Comparison of ENCODE assay signal across 1 cellular context in the genomic region with DNA sequence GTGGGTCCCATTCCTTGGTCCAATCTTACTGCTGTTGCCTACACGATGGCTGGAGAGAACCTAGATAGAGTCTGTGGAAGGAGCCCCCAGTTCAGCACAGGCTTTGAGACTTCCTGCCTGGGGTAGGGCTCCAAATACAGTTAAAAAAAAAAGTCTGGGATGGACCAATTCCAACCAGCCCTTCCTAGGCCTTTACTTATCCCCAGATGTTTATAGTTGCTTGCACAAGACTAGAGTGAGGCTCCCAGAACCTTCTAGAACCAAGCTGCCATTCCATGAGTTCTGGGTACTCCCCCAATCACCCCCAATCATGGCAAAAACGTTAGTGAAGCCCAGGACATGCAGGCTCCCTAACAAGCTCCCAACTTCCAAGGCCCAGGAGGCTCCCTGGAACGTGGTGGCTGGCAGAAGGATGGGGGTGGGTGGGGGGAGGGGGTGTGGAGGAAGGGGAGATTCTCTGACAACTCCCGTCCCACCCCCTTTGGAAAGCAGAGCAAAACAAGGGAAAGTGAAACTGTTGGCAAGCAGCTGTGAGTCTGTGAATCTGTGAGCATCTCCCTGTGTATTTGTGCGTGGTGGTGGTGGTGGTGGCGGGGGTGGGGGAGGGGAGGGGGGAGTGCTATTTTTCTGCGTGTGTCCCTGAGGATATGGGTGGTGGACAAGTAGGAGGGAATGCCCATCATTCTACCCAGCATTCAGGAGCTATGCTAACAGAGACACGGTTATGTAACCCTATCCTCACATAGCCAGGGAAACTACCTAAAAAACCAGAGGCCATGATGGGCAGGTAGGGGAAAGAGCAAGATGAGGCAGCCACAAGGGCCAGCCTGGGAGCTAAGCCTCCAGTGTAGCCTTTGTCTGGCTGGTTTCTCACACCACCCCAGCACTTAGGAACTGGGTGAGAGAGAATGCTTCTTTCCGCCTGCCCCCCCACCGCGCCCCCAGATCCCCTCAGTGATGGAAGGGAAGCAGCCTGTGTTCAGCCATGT.
TF ChIP-seq lines count a peak whose summit lies in the region.

No MANE protein-coding gene starts in this region.

TF ChIP-seq in SK-N-SH treated with all-trans-retinoic acid at 6 μM for 48 hours, 23 proteins besides CTCF, POLR2A, EP300 and RAD21 (continued from another document):
- TF ChIP-seq, protein P1, sequence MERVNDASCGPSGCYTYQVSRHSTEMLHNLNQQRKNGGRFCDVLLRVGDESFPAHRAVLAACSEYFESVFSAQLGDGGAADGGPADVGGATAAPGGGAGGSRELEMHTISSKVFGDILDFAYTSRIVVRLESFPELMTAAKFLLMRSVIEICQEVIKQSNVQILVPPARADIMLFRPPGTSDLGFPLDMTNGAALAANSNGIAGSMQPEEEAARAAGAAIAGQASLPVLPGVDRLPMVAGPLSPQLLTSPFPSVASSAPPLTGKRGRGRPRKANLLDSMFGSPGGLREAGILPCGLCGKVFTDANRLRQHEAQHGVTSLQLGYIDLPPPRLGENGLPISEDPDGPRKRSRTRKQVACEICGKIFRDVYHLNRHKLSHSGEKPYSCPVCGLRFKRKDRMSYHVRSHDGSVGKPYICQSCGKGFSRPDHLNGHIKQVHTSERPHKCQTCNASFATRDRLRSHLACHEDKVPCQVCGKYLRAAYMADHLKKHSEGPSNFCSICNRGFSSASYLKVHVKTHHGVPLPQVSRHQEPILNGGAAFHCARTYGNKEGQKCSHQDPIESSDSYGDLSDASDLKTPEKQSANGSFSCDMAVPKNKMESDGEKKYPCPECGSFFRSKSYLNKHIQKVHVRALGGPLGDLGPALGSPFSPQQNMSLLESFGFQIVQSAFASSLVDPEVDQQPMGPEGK (CRISPR knock-in tag; IDR thresholded peaks at IDR 0.05; ENCODE audit: borderline replicate concordance) = no peak
- TF ChIP-seq TCF4 (CRISPR knock-in tag; IDR thresholded peaks at IDR 0.05; ENCODE audit: borderline replicate concordance) = no peak
- no peak for TF ChIP-seq ESRRG (CRISPR knock-in tag; IDR thresholded peaks at IDR 0.05)
- TF ChIP-seq, protein P2, sequence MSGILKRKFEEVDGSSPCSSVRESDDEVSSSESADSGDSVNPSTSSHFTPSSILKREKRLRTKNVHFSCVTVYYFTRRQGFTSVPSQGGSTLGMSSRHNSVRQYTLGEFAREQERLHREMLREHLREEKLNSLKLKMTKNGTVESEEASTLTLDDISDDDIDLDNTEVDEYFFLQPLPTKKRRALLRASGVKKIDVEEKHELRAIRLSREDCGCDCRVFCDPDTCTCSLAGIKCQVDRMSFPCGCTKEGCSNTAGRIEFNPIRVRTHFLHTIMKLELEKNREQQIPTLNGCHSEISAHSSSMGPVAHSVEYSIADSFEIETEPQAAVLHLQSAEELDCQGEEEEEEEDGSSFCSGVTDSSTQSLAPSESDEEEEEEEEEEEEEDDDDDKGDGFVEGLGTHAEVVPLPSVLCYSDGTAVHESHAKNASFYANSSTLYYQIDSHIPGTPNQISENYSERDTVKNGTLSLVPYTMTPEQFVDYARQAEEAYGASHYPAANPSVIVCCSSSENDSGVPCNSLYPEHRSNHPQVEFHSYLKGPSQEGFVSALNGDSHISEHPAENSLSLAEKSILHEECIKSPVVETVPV (CRISPR knock-in tag; IDR thresholded peaks at IDR 0.05) = no peak
- TF ChIP-seq, protein P3, sequence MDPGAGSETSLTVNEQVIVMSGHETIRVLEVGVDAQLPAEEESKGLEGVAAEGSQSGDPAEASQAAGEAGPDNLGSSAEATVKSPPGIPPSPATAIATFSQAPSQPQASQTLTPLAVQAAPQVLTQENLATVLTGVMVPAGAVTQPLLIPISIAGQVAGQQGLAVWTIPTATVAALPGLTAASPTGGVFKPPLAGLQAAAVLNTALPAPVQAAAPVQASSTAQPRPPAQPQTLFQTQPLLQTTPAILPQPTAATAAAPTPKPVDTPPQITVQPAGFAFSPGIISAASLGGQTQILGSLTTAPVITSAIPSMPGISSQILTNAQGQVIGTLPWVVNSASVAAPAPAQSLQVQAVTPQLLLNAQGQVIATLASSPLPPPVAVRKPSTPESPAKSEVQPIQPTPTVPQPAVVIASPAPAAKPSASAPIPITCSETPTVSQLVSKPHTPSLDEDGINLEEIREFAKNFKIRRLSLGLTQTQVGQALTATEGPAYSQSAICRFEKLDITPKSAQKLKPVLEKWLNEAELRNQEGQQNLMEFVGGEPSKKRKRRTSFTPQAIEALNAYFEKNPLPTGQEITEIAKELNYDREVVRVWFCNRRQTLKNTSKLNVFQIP (CRISPR knock-in tag; IDR thresholded peaks at IDR 0.05; ENCODE audit: borderline replicate concordance, low read depth) = no peak
